Comparison of ENCODE assay signal across 15 cellular contexts in genomic region chr4:70801265-70801809, GRCh38. TPM values are rescaled to one million over a fixed set of nuclear protein-coding genes. Genes with fewer than 3 reads are reported as not detected.
DNase-seq lines count a peak whose midpoint lies in the region; ATAC-seq and TF ChIP-seq lines count a peak whose summit lies in the region.
"Had no signal": no experiment of that assay in that cellular context is flagged by ENCODE, and none has a peak within 500 bp of the region (broad histone marks: within the 10 kb centered on the region; RNA-seq: fewer than 3 reads in every experiment).

No MANE protein-coding gene starts in this region.

- no peak for TF ChIP-seq CTCF in GM10266 (IDR thresholded peaks at IDR 0.05; ENCODE audit: control insufficient read depth, insufficient read depth, low read depth, missing control alignments)
- no peak for TF ChIP-seq CTCF in foreskin fibroblast (IDR thresholded peaks at IDR 0.05; ENCODE audit: low read depth, low read length)
- TF ChIP-seq CTCF in left lung (IDR thresholded peaks at IDR 0.05), result no peak

- ATAC-seq in GM18909 (IDR thresholded peaks at IDR 0.05; ENCODE audit: poor library complexity, unreplicated experiment) (peak; percentile 75), HG02973 (IDR thresholded peaks at IDR 0.05; ENCODE audit: unreplicated experiment) (peak; percentile 83), GM21526 (IDR thresholded peaks at IDR 0.05; ENCODE audit: low FRiP score, unreplicated experiment) (no peak), left lung (no peak)
- ATAC-seq: left cardiac atrium had no signal

- H3K36me3 Mint-ChIP-seq in activated T-helper 1 cell treated with anti-CD3 and anti-CD28 coated beads, Interleukin-12 subunit alpha, Interleukin-12 subunit beta, Interleukin-2, Interleukin-4 antibody, amounts not matched to agents 30 ng/mL and 10 ng/mL and 1 ng/mL, durations not matched to agents 14 hours and 24 hours and 36 hours (ENCODE audit: low read depth), result no peaks in the 10 kb centered on the region

- no peak overlapping the region for H3K4me3 Mint-ChIP-seq in activated T-helper 1 cell treated with anti-CD3 and anti-CD28 coated beads, Interleukin-12 subunit alpha, Interleukin-12 subunit beta, Interleukin-2, Interleukin-4 antibody, amounts not matched to agents 30 ng/mL and 10 ng/mL and 1 ng/mL, durations not matched to agents 14 hours and 24 hours and 36 hours
- H3K4me3 Mint-ChIP-seq: CD14-positive monocyte had no signal

- intact Hi-C loops in activated T-helper 1 cell treated with anti-CD3 and anti-CD28 coated beads, Interleukin-12 subunit alpha, Interleukin-12 subunit beta, Interleukin-2, Interleukin-4 antibody, amounts not matched to agents 30 ng/mL and 10 ng/mL and 1 ng/mL, durations not matched to agents 14 hours and 24 hours and 36 hours (cut with micrococcal nuclease), result loop anchor here (1.0 to 5.0 kb wide), 7 partner anchors 36 to 184 kb away; partner anchors contain the start of genes GRSF1 and UTP3
- intact Hi-C loops in posterior vena cava (cut with DNase I) (loop anchor here in 1 of 2 donors (5.0 kb wide), 1 partner anchor 724 kb away; no protein-coding TSS in a partner anchor), left lung (cut with DNase I) (no loop called here)

- no peaks in the 10 kb centered on the region for H3K27me3 Mint-ChIP-seq in activated T-helper 1 cell treated with anti-CD3 and anti-CD28 coated beads, Interleukin-12 subunit alpha, Interleukin-12 subunit beta, Interleukin-2, Interleukin-4 antibody, amounts not matched to agents 30 ng/mL and 10 ng/mL and 1 ng/mL, durations not matched to agents 14 hours and 24 hours and 36 hours (ENCODE audit: insufficient read depth)

- H3K4me3 ChIP-seq in foreskin fibroblast (ENCODE audit: low read depth in 1 of 2, low read length in 2 of 2), result no peak overlapping the region
- H3K4me3 ChIP-seq in left lung, result no peak overlapping the region
- H3K4me3 ChIP-seq: colonic mucosa had no signal

- no peaks in the 10 kb centered on the region for H3K27me3 ChIP-seq in left lung
- H3K27me3 ChIP-seq: colonic mucosa, neutrophil had no signal

- H3K27ac Mint-ChIP-seq in activated T-helper 1 cell treated with anti-CD3 and anti-CD28 coated beads, Interleukin-12 subunit alpha, Interleukin-12 subunit beta, Interleukin-2, Interleukin-4 antibody, amounts not matched to agents 30 ng/mL and 10 ng/mL and 1 ng/mL, durations not matched to agents 14 hours and 24 hours and 36 hours, result peak overlapping the region; percentile 33

- H3K9me3 Mint-ChIP-seq in activated T-helper 1 cell treated with anti-CD3 and anti-CD28 coated beads, Interleukin-12 subunit alpha, Interleukin-12 subunit beta, Interleukin-2, Interleukin-4 antibody, amounts not matched to agents 30 ng/mL and 10 ng/mL and 1 ng/mL, durations not matched to agents 14 hours and 24 hours and 36 hours, result no peaks in the 10 kb centered on the region
- H3K9me3 Mint-ChIP-seq: CD14-positive monocyte had no signal

- peak; percentile 18 for DNase-seq in GM10266 (ENCODE audit: extremely low spot score)
- DNase-seq in activated T-helper 1 cell treated with anti-CD3 and anti-CD28 coated beads, Interleukin-12 subunit alpha, Interleukin-12 subunit beta, Interleukin-2, Interleukin-4 antibody, amounts not matched to agents 30 ng/mL and 10 ng/mL and 1 ng/mL, durations not matched to agents 14 hours and 24 hours and 36 hours (ENCODE audit: low spot score), result peak; percentile 1
- no peak for DNase-seq in foreskin fibroblast
- DNase-seq in posterior vena cava (ENCODE audit: low spot score), result no peak
- no peak for DNase-seq in left lung
- DNase-seq: activated effector memory CD4-positive, alpha-beta T cell treated with Interleukin-2 at 50 U/mL for 16 hours; colonic mucosa; GOT3; left cardiac atrium; RPMI8226 had no signal

- H3K36me3 ChIP-seq in left lung, result peaks cover 0 to 51% of the 10 kb centered on the region in 2 donors
- H3K36me3 ChIP-seq: colonic mucosa, neutrophil had no signal

- no peaks in the 10 kb centered on the region for H3K9me3 ChIP-seq in left lung
- H3K9me3 ChIP-seq: colonic mucosa, neutrophil had no signal

- H3K4me1 Mint-ChIP-seq in activated T-helper 1 cell treated with anti-CD3 and anti-CD28 coated beads, Interleukin-12 subunit alpha, Interleukin-12 subunit beta, Interleukin-2, Interleukin-4 antibody, amounts not matched to agents 30 ng/mL and 10 ng/mL and 1 ng/mL, durations not matched to agents 14 hours and 24 hours and 36 hours (ENCODE audit: low read depth), result peaks cover 21% of the 10 kb centered on the region
- H3K4me1 Mint-ChIP-seq: CD14-positive monocyte had no signal

- H3K4me1 ChIP-seq in left lung, result no peaks in the 10 kb centered on the region
- H3K4me1 ChIP-seq: colonic mucosa had no signal

- H3K27ac ChIP-seq in left lung, result no peak overlapping the region
- H3K27ac ChIP-seq: colonic mucosa, neutrophil had no signal

RNA-seq across cellular contexts. Expression of gene GRSF1, which starts 38.4 kb away (rescaled TPM):
- total RNA-seq in activated T-helper 1 cell treated with anti-CD3 and anti-CD28 coated beads, Interleukin-12 subunit alpha, Interleukin-12 subunit beta, Interleukin-2, Interleukin-4 antibody, amounts not matched to agents 30 ng/mL and 10 ng/mL and 1 ng/mL, durations not matched to agents 14 hours and 24 hours and 36 hours, result 124 and 133 TPM in 2 replicates
- total RNA-seq in posterior vena cava (10 to 100 TPM; 43.5 to 44.0 TPM), left lung (10 to 100 TPM; 60.3 to 74.5 TPM)

Comparison
In these comparisons a context has a peak if more than half of its experiments do, and no peak if none do; other contexts are left out.
1. DNase-seq: peak in GM10266 (single experiment) and activated T-helper 1 cell treated with anti-CD3 and anti-CD28 coated beads, Interleukin-12 subunit alpha, Interleukin-12 subunit beta, Interleukin-2, Interleukin-4 antibody, amounts not matched to agents 30 ng/mL and 10 ng/mL and 1 ng/mL, durations not matched to agents 14 hours and 24 hours and 36 hours (single experiment); none in foreskin fibroblast (0 of 2), posterior vena cava (single experiment) and left lung (0 of 2).
2. ATAC-seq: peak in GM18909 (single experiment) and HG02973 (single experiment); none in GM21526 (single experiment) and left lung (single experiment).